ENCODE assay signal across 16 cellular contexts in genomic region chr1:198650506-198650905, GRCh38. TPM values are rescaled to one million over a fixed set of nuclear protein-coding genes. Genes with fewer than 3 reads are reported as not detected.
DNase-seq lines count a peak whose midpoint lies in the region; ATAC-seq, FAIRE-seq and TF ChIP-seq lines count a peak whose summit lies in the region.
"Had no signal": no experiment of that assay in that cellular context is flagged by ENCODE, and none has a peak within 500 bp of the region (broad histone marks: within the 10 kb centered on the region; RNA-seq: fewer than 3 reads in every experiment).

No MANE protein-coding gene starts in this region.

- peak overlapping the region; percentile 21 for H2BK120ac ChIP-seq in H1 (replicated peaks; ENCODE audit: low read depth, low read length)

- H3K9ac ChIP-seq in BLaER1 treated with 17β-estradiol and CSF1 and Interleukin-3, amounts not matched to agents 10 nM and 100 nM: peak overlapping the region in 1 of 11 experiments; percentile 44; a peak in 1 of 22 replicates
- H3K9ac ChIP-seq in H1 (replicated peaks in 1 of 4; ENCODE audit: extremely low read depth in 1 of 4, low read depth in 3 of 4, low read length in 3 of 4): no peak overlapping the region
- H3K9ac ChIP-seq: parathyroid adenoma had no signal

- H3K27ac ChIP-seq in BLaER1 treated with 17β-estradiol and CSF1 and Interleukin-3, amounts not matched to agents 10 nM and 100 nM: peak overlapping the region in 6 of 11 experiments; percentile 11 to 71 (median 30); a peak in 10 of 22 replicates
- H3K27ac ChIP-seq in CD8-positive, alpha-beta T cell (ENCODE audit: low read depth, low read length): peak overlapping the region; percentile 0
- no peak overlapping the region for H3K27ac ChIP-seq in H1 (ENCODE audit: low read depth, low read length)
- H3K27ac ChIP-seq: esophagus squamous epithelium, parathyroid adenoma had no signal

- no peak overlapping the region for H2AFZ ChIP-seq in H1 (ENCODE audit: low read length)
- H2AFZ ChIP-seq: parathyroid adenoma had no signal

- 0% methylated on average over 1 of the region's 1 CpG; no CpG with 5 or more reads in 1 of the 2 experiments for WGBS in H1 (ENCODE audit: extremely low coverage in 1 of 2, insufficient coverage in 1 of 2, insufficient read length in 1 of 2, insufficient replicate concordance in 2 of 2, low coverage in 1 of 2, low lambda C conversion rate in 2 of 2, missing lambda C conversion rate in 1 of 2), 2 experiments

- H3K27me3 ChIP-seq in BLaER1 treated with 17β-estradiol and CSF1 and Interleukin-3, amounts not matched to agents 10 nM and 100 nM: no peaks in the 10 kb centered on the region
- H3K27me3 ChIP-seq in CD8-positive, alpha-beta T cell (ENCODE audit: insufficient read depth, low read length): no peaks in the 10 kb centered on the region
- H3K27me3 ChIP-seq in H1 (replicated peaks in 1 of 4; ENCODE audit: control insufficient read depth in 3 of 4, extremely low read depth in 1 of 4, insufficient read depth in 3 of 4, low read length in 3 of 4): no peaks in the 10 kb centered on the region
- H3K27me3 ChIP-seq: esophagus squamous epithelium had no signal

- no peak overlapping the region for H3K23ac ChIP-seq in H1 (ENCODE audit: insufficient read length)

- no peak overlapping the region for H2AK5ac ChIP-seq in H1 (ENCODE audit: low read depth, low read length)

- peaks cover 8 to 98% (median 17%) of the 10 kb centered on the region in 10 experiments for H3K4me1 ChIP-seq in BLaER1 treated with 17β-estradiol and CSF1 and Interleukin-3, amounts not matched to agents 10 nM and 100 nM
- H3K4me1 ChIP-seq in CD8-positive, alpha-beta T cell (ENCODE audit: insufficient read depth, low read length): peaks cover 74% of the 10 kb centered on the region
- H3K4me1 ChIP-seq in H1 (replicated peaks in 1 of 4; ENCODE audit: control insufficient read depth in 3 of 4, insufficient read depth in 4 of 4, low read length in 3 of 4): no peaks in the 10 kb centered on the region
- H3K4me1 ChIP-seq: esophagus squamous epithelium, parathyroid adenoma had no signal

- TF ChIP-seq RAD21 in H1 (IDR thresholded peaks at IDR 0.05 in 1 of 2, conservative IDR thresholded peaks at IDR 0.05 in 1 of 2; ENCODE audit: low read depth in 2 of 2, low read length in 2 of 2): no peak

- no peak overlapping the region for H3K14ac ChIP-seq in H1 (ENCODE audit: insufficient read length)

- no peak for DNase-seq in CD8-positive, alpha-beta T cell
- no peak for DNase-seq in activated CD4-positive, alpha-beta memory T cell treated with anti-CD3 and anti-CD28 coated beads for 36 hours
- DNase-seq in H1 (ENCODE audit: low read depth in 1 of 2, low spot score in 2 of 2): no peak
- DNase-seq in NCI-H146 (lab: John Stamatoyannopoulos, UW): no peak
- DNase-seq in hippocampal formation (lab: John Stamatoyannopoulos, UW): no peak
- DNase-seq in COLO829 (ENCODE audit: low spot score): no peak
- DNase-seq: DMS 273 treated with DMSO at 0.1 percent for 48 hours, esophagus squamous epithelium, IMR-90, left ventricle myocardium superior, MV-4-11, NCI-H2107, NCI-H526 treated with DMSO at 0.1 percent for 48 hours had no signal

- POLR2A ChIA-PET in CD8-positive, alpha-beta T cell (lab: Charles Lee): interaction anchor here (0.6 to 8.2 kb wide), 11 partner anchors 10 to 125 kb away, joined by 3 to 66 read pairs (median 4); no protein-coding TSS in a partner anchor
- POLR2A ChIA-PET in activated CD4-positive, alpha-beta memory T cell treated with anti-CD3 and anti-CD28 coated beads for 36 hours (lab: Charles Lee): interaction anchor here (1.0 to 9.3 kb wide), 13 partner anchors 8 to 131 kb away, joined by 3 to 127 read pairs (median 5); partner anchors contain the start of gene PTPRC
- POLR2A ChIA-PET in H1 (lab: Charles Lee; ENCODE audit: partially characterized antibody): no interaction called here

- FAIRE-seq in H1 (lab: Jason Lieb, UNC): no peak
- FAIRE-seq: bronchial epithelial cell had no signal

- no peaks in the 10 kb centered on the region for H3K79me2 ChIP-seq in H1 (ENCODE audit: control insufficient read depth in 1 of 2, insufficient read depth in 2 of 2, low read length in 2 of 2)
- H3K79me2 ChIP-seq: parathyroid adenoma had no signal

- H2BK12ac ChIP-seq in H1 (ENCODE audit: low read depth, low read length): no peak overlapping the region

- no peak for TF ChIP-seq EP300 in H1 (IDR thresholded peaks at IDR 0.05; ENCODE audit: borderline replicate concordance in 1 of 2, low read depth in 2 of 2, low read length in 2 of 2)

- no peak overlapping the region for H2BK20ac ChIP-seq in H1 (ENCODE audit: low read length)

- H3K18ac ChIP-seq in H1 (ENCODE audit: extremely low read depth, low read length): no peak overlapping the region

- H3K56ac ChIP-seq in H1 (replicated peaks; ENCODE audit: insufficient read length, low read depth, low read length): no peak overlapping the region

- H4K8ac ChIP-seq in H1 (ENCODE audit: extremely low read depth, insufficient read depth, low read length): no peak overlapping the region

- no peaks in the 10 kb centered on the region for H3K27me3 Mint-ChIP-seq in CD8-positive, alpha-beta T cell (ENCODE audit: low read depth)
- no peaks in the 10 kb centered on the region for H3K27me3 Mint-ChIP-seq in activated CD4-positive, alpha-beta memory T cell treated with anti-CD3 and anti-CD28 coated beads for 36 hours

- peak overlapping the region in 5 of 11 experiments; percentile 0 to 80 (median 38); a peak in 7 of 22 replicates for H3K4me2 ChIP-seq in BLaER1 treated with 17β-estradiol and CSF1 and Interleukin-3, amounts not matched to agents 10 nM and 100 nM
- no peak overlapping the region for H3K4me2 ChIP-seq in H1 (ENCODE audit: insufficient read depth in 1 of 2, low read depth in 2 of 2, low read length in 2 of 2)

- peak overlapping the region in 1 of 10 experiments; percentile 1; a peak in 1 of 20 replicates for H3K4me3 ChIP-seq in BLaER1 treated with 17β-estradiol and CSF1 and Interleukin-3, amounts not matched to agents 10 nM and 100 nM
- peak overlapping the region; percentile 2 for H3K4me3 ChIP-seq in CD8-positive, alpha-beta T cell (ENCODE audit: low read depth, low read length)
- no peak overlapping the region for H3K4me3 ChIP-seq in H1 (ENCODE audit: extremely low read depth in 1 of 4, insufficient read depth in 2 of 4, low read depth in 3 of 4, low read length in 4 of 4)
- H3K4me3 ChIP-seq: esophagus squamous epithelium had no signal

- peaks cover 0 to 63% (median 0%) of the 10 kb centered on the region in 11 experiments; a peak in 4 of 22 replicates for H4K20me1 ChIP-seq in BLaER1 treated with 17β-estradiol and CSF1 and Interleukin-3, amounts not matched to agents 10 nM and 100 nM
- no peaks in the 10 kb centered on the region for H4K20me1 ChIP-seq in H1 (replicated peaks in 1 of 2; ENCODE audit: control insufficient read depth in 1 of 2, insufficient read depth in 2 of 2, low read length in 2 of 2)

- peaks cover 0 to 68% (median 0%) of the 10 kb centered on the region in 11 experiments; a peak in 7 of 22 replicates for H3K36me3 ChIP-seq in BLaER1 treated with 17β-estradiol and CSF1 and Interleukin-3, amounts not matched to agents 10 nM and 100 nM
- H3K36me3 ChIP-seq in CD8-positive, alpha-beta T cell (ENCODE audit: insufficient read depth, low read length): no peaks in the 10 kb centered on the region
- H3K36me3 ChIP-seq in H1 (ENCODE audit: control insufficient read depth in 2 of 4, insufficient read depth in 4 of 4, low read length in 3 of 4): no peaks in the 10 kb centered on the region
- H3K36me3 ChIP-seq: esophagus squamous epithelium had no signal

- no peaks in the 10 kb centered on the region for H3K9me3 Mint-ChIP-seq in CD8-positive, alpha-beta T cell
- no peaks in the 10 kb centered on the region for H3K9me3 Mint-ChIP-seq in activated CD4-positive, alpha-beta memory T cell treated with anti-CD3 and anti-CD28 coated beads for 36 hours

- TF ChIP-seq POLR2A in H1 (IDR thresholded peaks at IDR 0.05; ENCODE audit: control extremely low read depth in 1 of 2, low read depth in 2 of 2, low read length in 2 of 2): no peak

- intact Hi-C loops in CD8-positive, alpha-beta T cell (cut with DNase I, micrococcal nuclease): loop anchor here in 1 of 2 experiments (2.0 kb wide), 1 partner anchor 14 kb away; no protein-coding TSS in a partner anchor
- intact Hi-C loops in activated CD4-positive, alpha-beta memory T cell treated with anti-CD3 and anti-CD28 coated beads for 36 hours (cut with micrococcal nuclease): loop anchor here (1.0 kb wide), 1 partner anchor 14 kb away; no protein-coding TSS in a partner anchor

- H3K9me3 ChIP-seq in BLaER1 treated with 17β-estradiol and CSF1 and Interleukin-3, amounts not matched to agents 10 nM and 100 nM (replicated peaks in 1 of 11): peaks cover 0 to 15% (median 0%) of the 10 kb centered on the region in 11 experiments; a peak in 8 of 22 replicates
- H3K9me3 ChIP-seq in CD8-positive, alpha-beta T cell (ENCODE audit: low read length): no peaks in the 10 kb centered on the region
- H3K9me3 ChIP-seq in H1 (ENCODE audit: insufficient read depth in 2 of 2, low read depth in 1 of 2, low read length in 1 of 2): no peaks in the 10 kb centered on the region
- H3K9me3 ChIP-seq: esophagus squamous epithelium had no signal

- no peak for TF ChIP-seq CTCF in CD8-positive, alpha-beta T cell (IDR thresholded peaks at IDR 0.05)
- TF ChIP-seq CTCF in H1 (IDR thresholded peaks at IDR 0.05; ENCODE audit: control extremely low read depth in 1 of 3, insufficient read depth in 1 of 3, low read depth in 1 of 3, low read length in 3 of 3): no peak

- no peak overlapping the region for H2BK5ac ChIP-seq in H1 (ENCODE audit: low read depth, low read length)

- H4K91ac ChIP-seq in H1 (replicated peaks; ENCODE audit: insufficient read length, low read length): no peak overlapping the region

- H3K4me1 Mint-ChIP-seq in CD8-positive, alpha-beta T cell (ENCODE audit: low read depth): peaks cover 68% of the 10 kb centered on the region
- H3K4me1 Mint-ChIP-seq in activated CD4-positive, alpha-beta memory T cell treated with anti-CD3 and anti-CD28 coated beads for 36 hours (ENCODE audit: low read depth): peaks cover 64% of the 10 kb centered on the region

- H3K79me1 ChIP-seq in H1 (ENCODE audit: low read depth, low read length): no peaks in the 10 kb centered on the region

- CTCF ChIA-PET in CD8-positive, alpha-beta T cell (lab: Charles Lee): interaction anchor here (0.6 to 3.1 kb wide), 9 partner anchors 16 to 130 kb away, joined by 3 to 14 read pairs (median 4); no protein-coding TSS in a partner anchor
- CTCF ChIA-PET in activated CD4-positive, alpha-beta memory T cell treated with anti-CD3 and anti-CD28 coated beads for 36 hours (lab: Charles Lee): interaction anchor here (1.0 to 2.7 kb wide), 5 partner anchors 10 to 535 kb away, joined by 3 to 9 read pairs (median 4); no protein-coding TSS in a partner anchor
- CTCF ChIA-PET in H1 (lab: Charles Lee; ENCODE audit: partially characterized antibody): interaction anchor here (1.0 to 1.3 kb wide), 2 partner anchors 13 to 50 kb away, joined by 3 read pairs; no protein-coding TSS in a partner anchor

- H3K4ac ChIP-seq in H1 (replicated peaks; ENCODE audit: insufficient read length, low read depth, low read length): no peak overlapping the region

- H3K23me2 ChIP-seq in H1 (ENCODE audit: low read depth, low read length): no peaks in the 10 kb centered on the region

- H4K5ac ChIP-seq in H1 (ENCODE audit: insufficient read length, low read depth, low read length): no peak overlapping the region

- peaks cover 58% of the 10 kb centered on the region for H3K36me3 Mint-ChIP-seq in CD8-positive, alpha-beta T cell
- H3K36me3 Mint-ChIP-seq in activated CD4-positive, alpha-beta memory T cell treated with anti-CD3 and anti-CD28 coated beads for 36 hours: peaks cover 71% of the 10 kb centered on the region

- H3K27ac Mint-ChIP-seq in CD8-positive, alpha-beta T cell: peak overlapping the region; percentile 95
- peak overlapping the region; percentile 98 for H3K27ac Mint-ChIP-seq in activated CD4-positive, alpha-beta memory T cell treated with anti-CD3 and anti-CD28 coated beads for 36 hours

- H3K4me3 Mint-ChIP-seq in CD8-positive, alpha-beta T cell: peak overlapping the region; percentile 78
- H3K4me3 Mint-ChIP-seq in activated CD4-positive, alpha-beta memory T cell treated with anti-CD3 and anti-CD28 coated beads for 36 hours: peak overlapping the region; percentile 59

- H2BK15ac ChIP-seq in H1 (ENCODE audit: low read length): no peak overlapping the region

- no peak for ATAC-seq in CD8-positive, alpha-beta T cell
- ATAC-seq: left ventricle myocardium superior had no signal

RNA-seq across cellular contexts. Expression of gene PTPRC, which starts 11.7 kb away (rescaled TPM):
- 100 to 1,000 TPM; 603 to 634 TPM for total RNA-seq in CD8-positive, alpha-beta T cell
- total RNA-seq in activated CD4-positive, alpha-beta memory T cell treated with anti-CD3 and anti-CD28 coated beads for 36 hours: 100 to 1,000 TPM; 495 to 503 TPM
- total RNA-seq in H1 (2021; fragmentation: NEBNext Ultra II Directional; extraction: Animal tissue kit (Norgen Biotek cat#: 25700)): not detected in 2 replicates
- polyA plus RNA-seq in H1 (2011; rRNA removed): 0.05 TPM in 1 of 2 replicates, not detected in the other
- polyA plus RNA-seq in H1 (2011; cell fraction: cytosol; rRNA removed): 0.09 TPM
- not detected for polyA plus RNA-seq in H1 (2011; cell fraction: nucleus; rRNA removed)
- 0.10 TPM in 1 of 4 replicates, not detected in the others for polyA plus RNA-seq in H1 (2012, experiment 1 of 2)
- polyA plus RNA-seq in H1 (2012, experiment 2 of 2): not detected
- 0.08 TPM for polyA plus RNA-seq in H1 (2013, experiment 1 of 2)
- polyA plus RNA-seq in H1 (2013, experiment 2 of 2): 0.09 TPM
- polyA minus RNA-seq in H1 (2011; rRNA and poly(A)+ RNA removed): not detected in 2 replicates
- polyA minus RNA-seq in H1 (2011; cell fraction: cytosol; rRNA and poly(A)+ RNA removed): not detected
- not detected for polyA minus RNA-seq in H1 (2011; cell fraction: nucleus; rRNA and poly(A)+ RNA removed)
- total RNA-seq: bronchial epithelial cell, IMR-90 had no signal
- polyA plus RNA-seq: IMR-90 had no signal

Comparison
In these comparisons a context has a peak if more than half of its experiments do, and no peak if none do; other contexts are left out.
1. RNA of gene PTPRC, which starts 11.7 kb away (total RNA-seq): 603 to 634 TPM in CD8-positive, alpha-beta T cell and 495 to 503 TPM in activated CD4-positive, alpha-beta memory T cell treated with anti-CD3 and anti-CD28 coated beads for 36 hours; not detected in H1; every median in the first group is over 100 times any median in the second.